ENCODE assay signal across 1 cellular context in the genomic region with DNA sequence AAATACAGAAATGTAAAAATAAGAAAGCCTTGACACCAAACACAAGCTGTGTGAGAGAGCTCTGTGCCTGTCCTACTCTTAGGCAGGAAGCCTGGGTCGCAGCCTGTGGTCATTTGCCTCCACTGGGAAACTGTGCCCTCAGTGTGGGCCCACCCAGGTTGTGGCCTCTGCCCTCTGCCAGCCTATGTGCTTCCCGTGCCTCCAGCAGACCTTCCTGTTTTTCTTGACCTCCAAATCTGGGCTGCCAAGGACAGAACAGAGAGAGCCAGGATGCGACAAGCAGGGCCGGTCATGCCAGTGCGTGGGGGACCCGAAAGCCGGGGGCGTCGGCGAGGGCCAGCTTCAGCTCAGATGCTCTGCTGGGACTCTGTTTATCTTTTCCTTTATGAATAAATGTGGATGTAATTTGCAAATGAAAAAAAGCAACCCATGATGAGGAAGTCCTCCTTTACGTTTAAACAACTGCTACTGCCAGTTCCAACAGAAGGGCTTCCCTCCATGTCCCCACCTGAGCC.
TF ChIP-seq lines count a peak whose summit lies in the region.

No MANE protein-coding gene starts in this region.

TF ChIP-seq in GM23338, 12 proteins besides CTCF, POLR2A, EP300 and RAD21:
- TF ChIP-seq JUNB (IDR thresholded peaks at IDR 0.05; ENCODE audit: unreplicated experiment) (no peak), ZNF114 (CRISPR knock-in tag; IDR thresholded peaks at IDR 0.05) (no peak), CREB1 (CRISPR knock-in tag; IDR thresholded peaks at IDR 0.05; ENCODE audit: low read depth) (no peak), ZNF331 (CRISPR knock-in tag; IDR thresholded peaks at IDR 0.05; ENCODE audit: low read depth) (no peak), NANOG (IDR thresholded peaks at IDR 0.05; ENCODE audit: borderline replicate concordance) (no peak), EZH2 (IDR thresholded peaks at IDR 0.05; ENCODE audit: low read depth, unreplicated experiment) (no peak), EZH2phosphoT487 (IDR thresholded peaks at IDR 0.05; ENCODE audit: unreplicated experiment) (no peak), POLR2AphosphoS5 (IDR thresholded peaks at IDR 0.05; ENCODE audit: low read depth) (no peak)
- TF ChIP-seq, protein P1, sequence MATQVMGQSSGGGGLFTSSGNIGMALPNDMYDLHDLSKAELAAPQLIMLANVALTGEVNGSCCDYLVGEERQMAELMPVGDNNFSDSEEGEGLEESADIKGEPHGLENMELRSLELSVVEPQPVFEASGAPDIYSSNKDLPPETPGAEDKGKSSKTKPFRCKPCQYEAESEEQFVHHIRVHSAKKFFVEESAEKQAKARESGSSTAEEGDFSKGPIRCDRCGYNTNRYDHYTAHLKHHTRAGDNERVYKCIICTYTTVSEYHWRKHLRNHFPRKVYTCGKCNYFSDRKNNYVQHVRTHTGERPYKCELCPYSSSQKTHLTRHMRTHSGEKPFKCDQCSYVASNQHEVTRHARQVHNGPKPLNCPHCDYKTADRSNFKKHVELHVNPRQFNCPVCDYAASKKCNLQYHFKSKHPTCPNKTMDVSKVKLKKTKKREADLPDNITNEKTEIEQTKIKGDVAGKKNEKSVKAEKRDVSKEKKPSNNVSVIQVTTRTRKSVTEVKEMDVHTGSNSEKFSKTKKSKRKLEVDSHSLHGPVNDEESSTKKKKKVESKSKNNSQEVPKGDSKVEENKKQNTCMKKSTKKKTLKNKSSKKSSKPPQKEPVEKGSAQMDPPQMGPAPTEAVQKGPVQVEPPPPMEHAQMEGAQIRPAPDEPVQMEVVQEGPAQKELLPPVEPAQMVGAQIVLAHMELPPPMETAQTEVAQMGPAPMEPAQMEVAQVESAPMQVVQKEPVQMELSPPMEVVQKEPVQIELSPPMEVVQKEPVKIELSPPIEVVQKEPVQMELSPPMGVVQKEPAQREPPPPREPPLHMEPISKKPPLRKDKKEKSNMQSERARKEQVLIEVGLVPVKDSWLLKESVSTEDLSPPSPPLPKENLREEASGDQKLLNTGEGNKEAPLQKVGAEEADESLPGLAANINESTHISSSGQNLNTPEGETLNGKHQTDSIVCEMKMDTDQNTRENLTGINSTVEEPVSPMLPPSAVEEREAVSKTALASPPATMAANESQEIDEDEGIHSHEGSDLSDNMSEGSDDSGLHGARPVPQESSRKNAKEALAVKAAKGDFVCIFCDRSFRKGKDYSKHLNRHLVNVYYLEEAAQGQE (IDR thresholded peaks at IDR 0.05; ENCODE audit: unreplicated experiment): no peak
- TF ChIP-seq, protein P2, sequence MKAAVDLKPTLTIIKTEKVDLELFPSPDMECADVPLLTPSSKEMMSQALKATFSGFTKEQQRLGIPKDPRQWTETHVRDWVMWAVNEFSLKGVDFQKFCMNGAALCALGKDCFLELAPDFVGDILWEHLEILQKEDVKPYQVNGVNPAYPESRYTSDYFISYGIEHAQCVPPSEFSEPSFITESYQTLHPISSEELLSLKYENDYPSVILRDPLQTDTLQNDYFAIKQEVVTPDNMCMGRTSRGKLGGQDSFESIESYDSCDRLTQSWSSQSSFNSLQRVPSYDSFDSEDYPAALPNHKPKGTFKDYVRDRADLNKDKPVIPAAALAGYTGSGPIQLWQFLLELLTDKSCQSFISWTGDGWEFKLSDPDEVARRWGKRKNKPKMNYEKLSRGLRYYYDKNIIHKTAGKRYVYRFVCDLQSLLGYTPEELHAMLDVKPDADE (IDR thresholded peaks at IDR 0.05): no peak
- TF ChIP-seq, protein P3, sequence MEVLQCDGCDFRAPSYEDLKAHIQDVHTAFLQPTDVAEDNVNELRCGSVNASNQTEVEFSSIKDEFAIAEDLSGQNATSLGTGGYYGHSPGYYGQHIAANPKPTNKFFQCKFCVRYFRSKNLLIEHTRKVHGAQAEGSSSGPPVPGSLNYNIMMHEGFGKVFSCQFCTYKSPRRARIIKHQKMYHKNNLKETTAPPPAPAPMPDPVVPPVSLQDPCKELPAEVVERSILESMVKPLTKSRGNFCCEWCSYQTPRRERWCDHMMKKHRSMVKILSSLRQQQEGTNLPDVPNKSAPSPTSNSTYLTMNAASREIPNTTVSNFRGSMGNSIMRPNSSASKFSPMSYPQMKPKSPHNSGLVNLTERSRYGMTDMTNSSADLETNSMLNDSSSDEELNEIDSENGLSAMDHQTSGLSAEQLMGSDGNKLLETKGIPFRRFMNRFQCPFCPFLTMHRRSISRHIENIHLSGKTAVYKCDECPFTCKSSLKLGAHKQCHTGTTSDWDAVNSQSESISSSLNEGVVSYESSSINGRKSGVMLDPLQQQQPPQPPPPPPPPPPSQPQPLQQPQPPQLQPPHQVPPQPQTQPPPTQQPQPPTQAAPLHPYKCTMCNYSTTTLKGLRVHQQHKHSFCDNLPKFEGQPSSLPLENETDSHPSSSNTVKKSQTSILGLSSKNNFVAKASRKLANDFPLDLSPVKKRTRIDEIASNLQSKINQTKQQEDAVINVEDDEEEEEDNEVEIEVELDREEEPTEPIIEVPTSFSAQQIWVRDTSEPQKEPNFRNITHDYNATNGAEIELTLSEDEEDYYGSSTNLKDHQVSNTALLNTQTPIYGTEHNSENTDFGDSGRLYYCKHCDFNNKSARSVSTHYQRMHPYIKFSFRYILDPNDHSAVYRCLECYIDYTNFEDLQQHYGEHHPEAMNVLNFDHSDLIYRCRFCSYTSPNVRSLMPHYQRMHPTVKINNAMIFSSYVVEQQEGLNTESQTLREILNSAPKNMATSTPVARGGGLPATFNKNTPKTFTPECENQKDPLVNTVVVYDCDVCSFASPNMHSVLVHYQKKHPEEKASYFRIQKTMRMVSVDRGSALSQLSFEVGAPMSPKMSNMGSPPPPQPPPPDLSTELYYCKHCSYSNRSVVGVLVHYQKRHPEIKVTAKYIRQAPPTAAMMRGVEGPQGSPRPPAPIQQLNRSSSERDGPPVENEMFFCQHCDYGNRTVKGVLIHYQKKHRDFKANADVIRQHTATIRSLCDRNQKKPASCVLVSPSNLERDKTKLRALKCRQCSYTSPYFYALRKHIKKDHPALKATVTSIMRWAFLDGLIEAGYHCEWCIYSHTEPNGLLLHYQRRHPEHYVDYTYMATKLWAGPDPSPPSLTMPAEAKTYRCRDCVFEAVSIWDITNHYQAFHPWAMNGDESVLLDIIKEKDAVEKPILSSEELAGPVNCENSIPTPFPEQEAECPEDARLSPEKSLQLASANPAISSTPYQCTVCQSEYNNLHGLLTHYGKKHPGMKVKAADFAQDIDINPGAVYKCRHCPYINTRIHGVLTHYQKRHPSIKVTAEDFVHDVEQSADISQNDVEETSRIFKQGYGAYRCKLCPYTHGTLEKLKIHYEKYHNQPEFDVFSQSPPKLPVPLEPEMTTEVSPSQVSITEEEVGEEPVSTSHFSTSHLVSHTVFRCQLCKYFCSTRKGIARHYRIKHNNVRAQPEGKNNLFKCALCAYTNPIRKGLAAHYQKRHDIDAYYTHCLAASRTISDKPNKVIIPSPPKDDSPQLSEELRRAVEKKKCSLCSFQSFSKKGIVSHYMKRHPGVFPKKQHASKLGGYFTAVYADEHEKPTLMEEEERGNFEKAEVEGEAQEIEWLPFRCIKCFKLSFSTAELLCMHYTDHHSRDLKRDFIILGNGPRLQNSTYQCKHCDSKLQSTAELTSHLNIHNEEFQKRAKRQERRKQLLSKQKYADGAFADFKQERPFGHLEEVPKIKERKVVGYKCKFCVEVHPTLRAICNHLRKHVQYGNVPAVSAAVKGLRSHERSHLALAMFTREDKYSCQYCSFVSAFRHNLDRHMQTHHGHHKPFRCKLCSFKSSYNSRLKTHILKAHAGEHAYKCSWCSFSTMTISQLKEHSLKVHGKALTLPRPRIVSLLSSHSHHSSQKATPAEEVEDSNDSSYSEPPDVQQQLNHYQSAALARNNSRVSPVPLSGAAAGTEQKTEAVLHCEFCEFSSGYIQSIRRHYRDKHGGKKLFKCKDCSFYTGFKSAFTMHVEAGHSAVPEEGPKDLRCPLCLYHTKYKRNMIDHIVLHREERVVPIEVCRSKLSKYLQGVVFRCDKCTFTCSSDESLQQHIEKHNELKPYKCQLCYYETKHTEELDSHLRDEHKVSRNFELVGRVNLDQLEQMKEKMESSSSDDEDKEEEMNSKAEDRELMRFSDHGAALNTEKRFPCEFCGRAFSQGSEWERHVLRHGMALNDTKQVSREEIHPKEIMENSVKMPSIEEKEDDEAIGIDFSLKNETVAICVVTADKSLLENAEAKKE (CRISPR knock-in tag; IDR thresholded peaks at IDR 0.05): no peak
